In the genomic region with DNA sequence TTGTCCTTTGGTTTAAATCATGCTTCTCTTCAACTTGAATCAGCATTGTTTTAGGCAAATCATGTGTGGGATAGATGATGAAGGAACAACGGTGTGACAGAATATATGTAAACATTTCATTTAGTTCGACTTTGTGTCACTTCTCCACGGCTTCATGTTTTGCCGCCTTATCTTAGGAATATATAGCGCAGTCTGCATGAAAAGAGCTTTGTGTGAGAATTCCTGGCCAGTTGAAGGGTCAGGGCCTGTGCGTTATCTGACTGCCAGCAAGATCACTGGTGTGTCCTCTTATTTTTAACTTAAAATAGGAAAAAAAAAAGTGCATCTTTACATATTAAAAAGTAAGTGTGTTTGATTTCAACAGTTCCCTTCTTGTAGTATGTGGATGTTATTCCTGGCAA, we compare ENCODE assay signal across 8 cellular contexts.
A peak's percentile ranks its signal among the peaks of the same experiment; 100 is the strongest.
DNase-seq lines count a peak whose midpoint lies in the region; ATAC-seq and TF ChIP-seq lines count a peak whose summit lies in the region.

No MANE protein-coding gene starts in this region.

- peak; percentile 58 for DNase-seq in ELR (ENCODE audit: low read depth)
- peak; percentile 55 to 75 for DNase-seq in NCI-H526 (lab: John Stamatoyannopoulos, UW)
- peak; percentile 62 for DNase-seq in fibroblast of the aortic adventitia (ENCODE audit: low read depth)
- no peak for DNase-seq in prostate gland (ENCODE audit: low spot score)
- DNase-seq in posterior vena cava (ENCODE audit: low spot score) = no peak
- no peak for DNase-seq in stimulated activated naive CD4-positive, alpha-beta T cell (lab: John Stamatoyannopoulos, UW)

- no peak for TF ChIP-seq CTCF in fibroblast of the aortic adventitia (IDR thresholded peaks at IDR 0.05; ENCODE audit: insufficient read depth, low read length)
- TF ChIP-seq CTCF in prostate gland (IDR thresholded peaks at IDR 0.05) = no peak

- TF ChIP-seq POLR2A in prostate gland (IDR thresholded peaks at IDR 0.05) = no peak

- H3K9me3 ChIP-seq in prostate gland = no peaks in the 10 kb centered on the region

- no peak for ATAC-seq in GM18498 (IDR thresholded peaks at IDR 0.05; ENCODE audit: unreplicated experiment)
- no peak for ATAC-seq in HG03196 (IDR thresholded peaks at IDR 0.05; ENCODE audit: unreplicated experiment)

- intact Hi-C loops in prostate gland (cut with DNase I) = loop anchor here (5.0 to 10.0 kb wide), 2 partner anchors 108 to 340 kb away; no protein-coding TSS in a partner anchor
- intact Hi-C loops in posterior vena cava (cut with DNase I) = loop anchor here in 1 of 2 donors (10.0 kb wide), 1 partner anchor 110 kb away; no protein-coding TSS in a partner anchor

- H3K27ac ChIP-seq in prostate gland = peak overlapping the region; percentile 69 to 78

- no peaks in the 10 kb centered on the region for H3K27me3 ChIP-seq in prostate gland (replicated peaks; ENCODE audit: insufficient read depth)

- WGBS in prostate gland = 3% methylated on average over 6 of the region's 6 CpGs

- no peaks in the 10 kb centered on the region for H3K4me1 ChIP-seq in prostate gland (replicated peaks)

- peak overlapping the region; percentile 59 for H3K4me3 ChIP-seq in fibroblast of the aortic adventitia (ENCODE audit: low read depth, low read length)
- peak overlapping the region; percentile 24 to 36 for H3K4me3 ChIP-seq in prostate gland

- no peaks in the 10 kb centered on the region for H3K36me3 ChIP-seq in prostate gland

Comparison
In these comparisons a context has a peak if more than half of its experiments do, and no peak if none do; other contexts are left out.
1. DNase-seq: peak in ELR (single experiment), NCI-H526 (2 of 2) and fibroblast of the aortic adventitia (single experiment); none in prostate gland (single experiment), posterior vena cava (single experiment) and stimulated activated naive CD4-positive, alpha-beta T cell (0 of 6).